ENCODE assay signal across 7 cellular contexts in genomic region chr12:98642801-98643200, GRCh38. TPM values are rescaled to one million over a fixed set of nuclear protein-coding genes. Genes with fewer than 3 reads are reported as not detected.
DNase-seq lines count a peak whose midpoint lies in the region; ATAC-seq, FAIRE-seq and TF ChIP-seq lines count a peak whose summit lies in the region.
"Not testable (repeated sequence)": the region's sequence is repeated elsewhere in the genome, so short reads cannot be mapped to it uniquely, and the experiment has no call there.

No MANE protein-coding gene starts in this region.

- not testable (repeated sequence) for H3K27ac ChIP-seq in DND-41 (ENCODE audit: low read length); KMS-11; mammary epithelial cell (ENCODE audit: insufficient read depth, low read depth, low read length); keratinocyte (ENCODE audit: control insufficient read depth, insufficient read depth, low read length)

- FAIRE-seq in keratinocyte (lab: Jason Lieb, UNC) = not testable (repeated sequence)

- H3K9ac ChIP-seq in DND-41 (ENCODE audit: low read depth, low read length) = peak overlapping the region; percentile 83; the same call in 1 of the 2 replicates
- not testable (repeated sequence) for H3K9ac ChIP-seq in KMS-11; mammary epithelial cell (ENCODE audit: insufficient read depth, low read length); keratinocyte (ENCODE audit: control insufficient read depth, extremely low read depth, insufficient read depth, low read length)

- H3K4me3 ChIP-seq in DND-41 (ENCODE audit: low read depth in 1 of 2, low read length in 2 of 2) = peak overlapping the region in 1 of 2 experiments; percentile 89; a peak in 2 of 4 replicates
- H3K4me3 ChIP-seq in KMS-11 (IDR thresholded peaks at IDR 0.05; ENCODE audit: insufficient read depth, low read depth, low read length); keratinocyte (ENCODE audit: control insufficient read depth in 2 of 3, extremely low read depth in 1 of 3, insufficient read depth in 2 of 3, low read depth in 1 of 3, low read length in 3 of 3): not testable (repeated sequence)
- H3K4me3 ChIP-seq in mammary epithelial cell (replicated peaks in 1 of 3; ENCODE audit: insufficient read depth in 1 of 3, low read depth in 2 of 3, low read length in 3 of 3) = peak overlapping the region in 2 of 3 experiments; percentile 90 to 97

- H3K4me3 Mint-ChIP-seq in T-helper 1 cell treated with Interleukin-12 subunit alpha and Interleukin-12 subunit beta and Interleukin-4 antibody, amounts not matched to agents 30 μg/mL and 1 μg/mL, for 36 hours = peak overlapping the region; percentile 96
- H3K4me3 Mint-ChIP-seq in activated T-helper 17 cell treated with anti-CD3 and anti-CD28 coated beads, Interleukin-2, amount 50 U/mL, for 72 hours = peak overlapping the region; percentile 98
- H3K4me3 Mint-ChIP-seq in osteocyte (ENCODE audit: unreplicated experiment) = peak overlapping the region; percentile 97

- CTCF ChIA-PET in mammary epithelial cell (lab: Charles Lee; ENCODE audit: low non-redundant PET) = not testable (repeated sequence)

- H3K9me1 ChIP-seq in keratinocyte (ENCODE audit: control insufficient read depth, extremely low read depth, insufficient read depth, low read length) = not testable (repeated sequence)

- in situ Hi-C loops in mammary epithelial cell (cut with MboI; ENCODE audit: low sequenced_read_pairs in 2 of 2) = loop anchor here in 1 of 2 donors (10.0 kb wide), 1 partner anchor 138 kb away; no protein-coding TSS in a partner anchor

- H4K20me1 ChIP-seq in DND-41 (ENCODE audit: insufficient read depth, low read length); KMS-11 (ENCODE audit: insufficient read depth); mammary epithelial cell (ENCODE audit: insufficient read depth, low read length); keratinocyte (ENCODE audit: control insufficient read depth, extremely low read depth, insufficient read depth, low read length): not testable (repeated sequence)

- H3K4me2 ChIP-seq in DND-41 (ENCODE audit: insufficient read depth, low read length) = peak overlapping the region; percentile 77
- H3K4me2 ChIP-seq in KMS-11 = peak overlapping the region; percentile 85; the same call in 1 of the 2 replicates
- H3K4me2 ChIP-seq in mammary epithelial cell (ENCODE audit: insufficient read depth, low read depth, low read length) = peak overlapping the region; percentile 72
- peak overlapping the region; percentile 49 for H3K4me2 ChIP-seq in keratinocyte (ENCODE audit: control insufficient read depth, extremely low read depth, insufficient read depth, low read depth, low read length)

- not testable (repeated sequence) for BruUV-seq in mammary epithelial cell (replicated peaks; lab: Mats Ljungman, UMichigan)

- H3K4me1 Mint-ChIP-seq in T-helper 1 cell treated with Interleukin-12 subunit alpha and Interleukin-12 subunit beta and Interleukin-4 antibody, amounts not matched to agents 30 μg/mL and 1 μg/mL, for 36 hours (ENCODE audit: low read depth) = peaks cover 22% of the 10 kb centered on the region
- not testable (repeated sequence) for H3K4me1 Mint-ChIP-seq in activated T-helper 17 cell treated with anti-CD3 and anti-CD28 coated beads, Interleukin-2, amount 50 U/mL, for 72 hours
- peaks cover 33% of the 10 kb centered on the region for H3K4me1 Mint-ChIP-seq in osteocyte (ENCODE audit: unreplicated experiment)

- not testable (repeated sequence) for H3K36me3 Mint-ChIP-seq in T-helper 1 cell treated with Interleukin-12 subunit alpha and Interleukin-12 subunit beta and Interleukin-4 antibody, amounts not matched to agents 30 μg/mL and 1 μg/mL, for 36 hours (ENCODE audit: low read depth); activated T-helper 17 cell treated with anti-CD3 and anti-CD28 coated beads, Interleukin-2, amount 50 U/mL, for 72 hours (ENCODE audit: low read depth); osteocyte (ENCODE audit: unreplicated experiment)

- WGBS in mammary epithelial cell (ENCODE audit: low coverage, missing lambda C conversion rate) = 95% methylated on average over 3 of the region's 5 CpGs

- peaks cover 45% of the 10 kb centered on the region for H3K4me1 ChIP-seq in DND-41 (ENCODE audit: insufficient read depth, low read length)
- not testable (repeated sequence) for H3K4me1 ChIP-seq in KMS-11 (ENCODE audit: low read depth, poor library complexity, severe bottlenecking); mammary epithelial cell (ENCODE audit: insufficient read depth, low read length); keratinocyte (ENCODE audit: control insufficient read depth, extremely low read depth, insufficient read depth, low read length)

- not testable (repeated sequence) for TF ChIP-seq CTCF in DND-41 (IDR thresholded peaks at IDR 0.05; ENCODE audit: borderline replicate concordance, extremely low read depth, low read length, poor library complexity, severe bottlenecking); KMS-11 (conservative IDR thresholded peaks at IDR 0.05; ENCODE audit: low read depth, low read length); mammary epithelial cell (conservative IDR thresholded peaks at IDR 0.05 in 1 of 2, IDR thresholded peaks at IDR 0.05 in 1 of 2; ENCODE audit: extremely low read depth in 1 of 2, insufficient read depth in 1 of 2, low read depth in 1 of 2, low read length in 2 of 2); keratinocyte (optimal IDR thresholded peaks at IDR 0.05 in 1 of 3, IDR thresholded peaks at IDR 0.05 in 1 of 3, conservative IDR thresholded peaks at IDR 0.05 in 1 of 3; ENCODE audit: extremely low read depth in 1 of 3, insufficient read depth in 2 of 3, low read length in 3 of 3); osteocyte (IDR thresholded peaks at IDR 0.05)

- not testable (repeated sequence) for H3K27me3 ChIP-seq in DND-41 (ENCODE audit: insufficient read depth, low read length, poor library complexity); KMS-11 (ENCODE audit: insufficient read depth, low read depth); mammary epithelial cell (ENCODE audit: insufficient read depth, low read length); keratinocyte (ENCODE audit: control insufficient read depth, extremely low read depth, insufficient read depth, low read length)

- intact Hi-C loops in mammary epithelial cell (cut with micrococcal nuclease) = not testable (repeated sequence)

- dilution Hi-C loops in mammary epithelial cell (cut with HindIII; ENCODE audit: low sequenced_read_pairs); keratinocyte (cut with MboI; ENCODE audit: extremely low pct_ligation_motif_present, low sequenced_read_pairs): not testable (repeated sequence)

- ATAC-seq in DND-41 (ENCODE audit: insufficient read depth, low read depth); activated T-helper 17 cell treated with anti-CD3 and anti-CD28 coated beads, Interleukin-2, amount 50 U/mL, for 72 hours (replicated peaks): not testable (repeated sequence)

- H3K9me3 ChIP-seq in DND-41 (ENCODE audit: insufficient read depth, low read length, severe bottlenecking); mammary epithelial cell (replicated peaks; ENCODE audit: insufficient read depth, low read length); keratinocyte (ENCODE audit: control insufficient read depth, low read depth, low read length): not testable (repeated sequence)

- H3K27me3 Mint-ChIP-seq in T-helper 1 cell treated with Interleukin-12 subunit alpha and Interleukin-12 subunit beta and Interleukin-4 antibody, amounts not matched to agents 30 μg/mL and 1 μg/mL, for 36 hours (ENCODE audit: low read depth); activated T-helper 17 cell treated with anti-CD3 and anti-CD28 coated beads, Interleukin-2, amount 50 U/mL, for 72 hours; osteocyte (ENCODE audit: unreplicated experiment): not testable (repeated sequence)

- H3K36me3 ChIP-seq in DND-41 (ENCODE audit: insufficient read depth, low read length); KMS-11 (ENCODE audit: insufficient read depth); mammary epithelial cell (ENCODE audit: insufficient read depth, low read length); keratinocyte (ENCODE audit: control insufficient read depth in 2 of 2, extremely low read depth in 1 of 2, insufficient read depth in 2 of 2, low read length in 2 of 2): not testable (repeated sequence)

- H3K9me3 Mint-ChIP-seq in T-helper 1 cell treated with Interleukin-12 subunit alpha and Interleukin-12 subunit beta and Interleukin-4 antibody, amounts not matched to agents 30 μg/mL and 1 μg/mL, for 36 hours; activated T-helper 17 cell treated with anti-CD3 and anti-CD28 coated beads, Interleukin-2, amount 50 U/mL, for 72 hours; osteocyte (ENCODE audit: unreplicated experiment): not testable (repeated sequence)

- DNase-seq in DND-41; mammary epithelial cell; keratinocyte (ENCODE audit: low read depth, low spot score); osteocyte (ENCODE audit: extremely low spot score, unreplicated experiment): not testable (repeated sequence)

- H2AFZ ChIP-seq in DND-41 (ENCODE audit: low read depth, low read length); KMS-11 (ENCODE audit: low read depth); mammary epithelial cell (ENCODE audit: low read depth, low read length); keratinocyte (ENCODE audit: control insufficient read depth, low read length): not testable (repeated sequence)

- not testable (repeated sequence) for H3K27ac Mint-ChIP-seq in T-helper 1 cell treated with Interleukin-12 subunit alpha and Interleukin-12 subunit beta and Interleukin-4 antibody, amounts not matched to agents 30 μg/mL and 1 μg/mL, for 36 hours
- H3K27ac Mint-ChIP-seq in activated T-helper 17 cell treated with anti-CD3 and anti-CD28 coated beads, Interleukin-2, amount 50 U/mL, for 72 hours = peak overlapping the region; percentile 20
- H3K27ac Mint-ChIP-seq in osteocyte (ENCODE audit: unreplicated experiment) = peak overlapping the region; percentile 93

- H3K79me2 ChIP-seq in DND-41 (ENCODE audit: insufficient read depth, low read length) (peaks cover 94% of the 10 kb centered on the region), KMS-11 (ENCODE audit: insufficient read depth, low read depth) (peaks cover 30% of the 10 kb centered on the region), mammary epithelial cell (ENCODE audit: insufficient read depth, low read length) (peaks cover 95% of the 10 kb centered on the region), keratinocyte (ENCODE audit: control insufficient read depth, insufficient read depth, low read length) (peaks cover 77% of the 10 kb centered on the region)

RNA-seq across cellular contexts. Expression of gene IKBIP, which starts 1.8 kb away (rescaled TPM):
- 10 to 100 TPM; 28.6 to 36.5 TPM for total RNA-seq in activated T-helper 17 cell treated with anti-CD3 and anti-CD28 coated beads, Interleukin-2, amount 50 U/mL, for 72 hours
- total RNA-seq in mammary epithelial cell (10 to 100 TPM; 46.2 TPM), osteocyte (36.2 and 38.0 TPM in 2 replicates)
- polyA plus RNA-seq in mammary epithelial cell (31.5 TPM), keratinocyte (16.6 to 33.9 TPM (median 27.2 TPM) in 3 replicates)
- polyA minus RNA-seq in mammary epithelial cell (6.3 TPM), keratinocyte (1.6 to 9.9 TPM (median 3.6 TPM) in 3 replicates)
- polyA plus RNA-seq in keratinocyte (2011; ENCODE audit: low read depth) = 25.6 TPM
- polyA plus RNA-seq in keratinocyte (2011; cell fraction: cytosol; rRNA removed) = 18.8 and 28.9 TPM in 2 replicates
- polyA plus RNA-seq in keratinocyte (2011; cell fraction: nucleus; rRNA removed) = 29.3 and 43.2 TPM in 2 replicates
- 8.1 and 37.4 TPM in 2 replicates for polyA plus RNA-seq in keratinocyte (2012; ENCODE audit: low replicate concordance)
- 14.8 TPM for polyA minus RNA-seq in keratinocyte (2011; cell fraction: cytosol; rRNA and poly(A)+ RNA removed)
- 11.2 and 18.1 TPM in 2 replicates for polyA minus RNA-seq in keratinocyte (2011; cell fraction: nucleus; rRNA and poly(A)+ RNA removed)

RNA-seq across cellular contexts. Expression of gene APAF1, which starts 2.3 kb away (rescaled TPM):
- total RNA-seq in activated T-helper 17 cell treated with anti-CD3 and anti-CD28 coated beads, Interleukin-2, amount 50 U/mL, for 72 hours = 10 to 100 TPM; 32.7 to 36.4 TPM
- 10 to 100 TPM; 17.0 to 18.0 TPM for total RNA-seq in mammary epithelial cell
- 6.4 TPM for polyA plus RNA-seq in mammary epithelial cell
- 15.2 TPM for polyA minus RNA-seq in mammary epithelial cell
- polyA plus RNA-seq in keratinocyte = 5.0 to 9.9 TPM (median 6.1 TPM) in 3 replicates
- polyA plus RNA-seq in keratinocyte (2011; ENCODE audit: low read depth) = 4.4 TPM
- 3.2 and 5.4 TPM in 2 replicates for polyA plus RNA-seq in keratinocyte (2011; cell fraction: cytosol; rRNA removed)
- 8.9 and 9.1 TPM in 2 replicates for polyA plus RNA-seq in keratinocyte (2011; cell fraction: nucleus; rRNA removed)
- polyA plus RNA-seq in keratinocyte (2012; ENCODE audit: low replicate concordance) = 2.2 and 6.6 TPM in 2 replicates
- polyA minus RNA-seq in keratinocyte = 3.0 to 20.2 TPM (median 8.0 TPM) in 3 replicates
- polyA minus RNA-seq in keratinocyte (2011; cell fraction: cytosol; rRNA and poly(A)+ RNA removed) = 17.5 TPM
- 13.1 and 23.1 TPM in 2 replicates for polyA minus RNA-seq in keratinocyte (2011; cell fraction: nucleus; rRNA and poly(A)+ RNA removed)
- total RNA-seq in osteocyte = 14.4 and 18.8 TPM in 2 replicates

RNA-seq across cellular contexts. Expression of gene SLC25A3, which starts 49.3 kb away (rescaled TPM):
- 100 to 1,000 TPM; 367 to 563 TPM for total RNA-seq in activated T-helper 17 cell treated with anti-CD3 and anti-CD28 coated beads, Interleukin-2, amount 50 U/mL, for 72 hours
- total RNA-seq in mammary epithelial cell = 100 to 1,000 TPM; 591 to 639 TPM
- 790 TPM for polyA plus RNA-seq in mammary epithelial cell
- 827 TPM for polyA minus RNA-seq in mammary epithelial cell
- 289 to 802 TPM (median 389 TPM) in 3 replicates for polyA plus RNA-seq in keratinocyte
- 206 TPM for polyA plus RNA-seq in keratinocyte (2011; ENCODE audit: low read depth)
- polyA plus RNA-seq in keratinocyte (2011; cell fraction: cytosol; rRNA removed) = 695 and 997 TPM in 2 replicates
- 442 and 563 TPM in 2 replicates for polyA plus RNA-seq in keratinocyte (2011; cell fraction: nucleus; rRNA removed)
- 419 and 507 TPM in 2 replicates for polyA plus RNA-seq in keratinocyte (2012; ENCODE audit: low replicate concordance)
- polyA minus RNA-seq in keratinocyte = 177 to 463 TPM (median 320 TPM) in 3 replicates
- polyA minus RNA-seq in keratinocyte (2011; cell fraction: cytosol; rRNA and poly(A)+ RNA removed) = 633 TPM
- polyA minus RNA-seq in keratinocyte (2011; cell fraction: nucleus; rRNA and poly(A)+ RNA removed) = 238 and 245 TPM in 2 replicates
- 581 and 583 TPM in 2 replicates for total RNA-seq in osteocyte
